In genomic region chr5:181192337-181193046, GRCh38 we compare ENCODE assay signal across 9 cellular contexts. TPM values are rescaled to one million over a fixed set of nuclear protein-coding genes. Genes with fewer than 3 reads are reported as not detected.
DNase-seq lines count a peak whose midpoint lies in the region; ATAC-seq and TF ChIP-seq lines count a peak whose summit lies in the region.
"Had no signal": no experiment of that assay in that cellular context is flagged by ENCODE, and none has a peak within 500 bp of the region (broad histone marks: within the 10 kb centered on the region; RNA-seq: fewer than 3 reads in every experiment).

No MANE protein-coding gene starts in this region.

- no peaks in the 10 kb centered on the region for H3K36me3 Mint-ChIP-seq in mesothelial cell of epicardium

- H3K4me3 ChIP-seq in heart right ventricle (peak overlapping the region; percentile 42 to 96 (median 81)), breast epithelium (peak overlapping the region; percentile 73 to 93 (median 86)), uterus (peak overlapping the region; percentile 69 to 72)

- peaks cover 0 to 5% (median 0%) of the 10 kb centered on the region in 7 donors for H3K27me3 ChIP-seq in heart right ventricle
- no peaks in the 10 kb centered on the region for H3K27me3 ChIP-seq in breast epithelium
- H3K27me3 ChIP-seq in uterus = no peaks in the 10 kb centered on the region
- H3K27me3 ChIP-seq in foreskin keratinocyte = no peaks in the 10 kb centered on the region

- no peaks in the 10 kb centered on the region for H3K9me3 Mint-ChIP-seq in mesothelial cell of epicardium

- H3K4me1 ChIP-seq in heart right ventricle (peaks cover 3 to 48% (median 24%) of the 10 kb centered on the region in 9 donors), breast epithelium (peaks cover 0 to 7% of the 10 kb centered on the region in 2 donors), uterus (no peaks in the 10 kb centered on the region), foreskin keratinocyte (no peaks in the 10 kb centered on the region)

- peak overlapping the region; percentile 99 for H3K4me3 Mint-ChIP-seq in mesothelial cell of epicardium

- H3K27me3 Mint-ChIP-seq in mesothelial cell of epicardium (ENCODE audit: low read depth) = peaks cover 3% of the 10 kb centered on the region

- WGBS in heart right ventricle, 2 donors = 53 to 57% methylated on average over 12 of the region's 12 CpGs

- peaks cover 22% of the 10 kb centered on the region for H3K4me1 Mint-ChIP-seq in mesothelial cell of epicardium

- no peak for TF ChIP-seq CTCF in heart right ventricle (IDR thresholded peaks at IDR 0.05)
- TF ChIP-seq CTCF in breast epithelium (IDR thresholded peaks at IDR 0.05) = no peak
- TF ChIP-seq CTCF in mesothelial cell of epicardium (IDR thresholded peaks at IDR 0.05; ENCODE audit: unreplicated experiment) = no peak
- no peak for TF ChIP-seq CTCF in uterus (IDR thresholded peaks at IDR 0.05)
- TF ChIP-seq CTCF in foreskin keratinocyte (conservative IDR thresholded peaks at IDR 0.05) = no peak

- TF ChIP-seq POLR2A in breast epithelium (IDR thresholded peaks at IDR 0.05) = no peak
- TF ChIP-seq POLR2A in uterus (IDR thresholded peaks at IDR 0.05) = no peak

- intact Hi-C loops in heart right ventricle (cut with DNase I) = loop anchor here in 3 of 10 donors (1.0 to 5.0 kb wide), 3 partner anchors 10 to 70 kb away; partner anchors contain the start of genes TRIM41 (in 1 of the 3) and TRIM52 (in 1 of the 3)
- intact Hi-C loops in Right ventricle myocardium inferior (cut with DNase I) = no loop called here
- intact Hi-C loops in breast epithelium (cut with DNase I; ENCODE audit: low total_unique reads) = loop anchor here (10.0 kb wide), 1 partner anchor 52 kb away; the partner anchor contains the start of gene RACK1
- intact Hi-C loops in uterus (cut with DNase I; ENCODE audit: low total_unique reads) = no loop called here

- peak overlapping the region; percentile 90 for H3K27ac Mint-ChIP-seq in mesothelial cell of epicardium

- H3K36me3 ChIP-seq in heart right ventricle (no peaks in the 10 kb centered on the region), breast epithelium (no peaks in the 10 kb centered on the region), uterus (no peaks in the 10 kb centered on the region)

- no peaks in the 10 kb centered on the region for H3K9me3 ChIP-seq in heart right ventricle
- no peaks in the 10 kb centered on the region for H3K9me3 ChIP-seq in breast epithelium
- no peaks in the 10 kb centered on the region for H3K9me3 ChIP-seq in uterus

- H3K27ac ChIP-seq in heart right ventricle (peak overlapping the region; percentile 84 to 96 (median 92)), breast epithelium (peak overlapping the region; percentile 94), uterus (peak overlapping the region; percentile 92 to 93), foreskin keratinocyte (no peak overlapping the region)

- ATAC-seq in heart right ventricle (no peak), Right ventricle myocardium inferior (no peak), foreskin keratinocyte (no peak)

- DNase-seq in heart right ventricle (no peak), Right ventricle myocardium inferior (ENCODE audit: missing footprints) (no peak), breast epithelium (ENCODE audit: low spot score in 2 of 2) (no peak), mesothelial cell of epicardium (ENCODE audit: low spot score in 2 of 2, unreplicated experiment in 2 of 2) (no peak), uterus (no peak), foreskin keratinocyte (no peak), cortex of kidney (lab: John Stamatoyannopoulos, UW) (no peak)
- no peak for DNase-seq in activated CD4-positive, CD25-positive, alpha-beta regulatory T cell treated with anti-CD3 and anti-CD28 coated beads, Interleukin-2, amount 50 U/mL, for 72 hours
- DNase-seq: NCI-H1417 had no signal

RNA-seq across cellular contexts. Expression of gene TRIM7, which starts 12.5 kb away (rescaled TPM):
- total RNA-seq in heart right ventricle = 1 to 10 TPM; 4.4 to 9.5 (median 6.0) TPM
- 10 to 100 TPM in 1 of 2 donors, 1 to 10 TPM in 1; 3.9 to 30.8 TPM for polyA plus RNA-seq in heart right ventricle
- total RNA-seq in Right ventricle myocardium inferior = 14.4 TPM
- total RNA-seq in breast epithelium = 1 to 10 TPM in 2 of 3 donors, under 1 TPM in 1; 0.29 to 5.4 (median 5.2) TPM
- total RNA-seq in mesothelial cell of epicardium = 0.57 to 0.72 TPM (median 0.62 TPM) in 3 replicates
- 1 to 10 TPM; 1.2 to 7.7 (median 1.6) TPM for total RNA-seq in uterus
- 33.3 and 37.6 TPM in 2 replicates for total RNA-seq in foreskin keratinocyte
- polyA plus RNA-seq in foreskin keratinocyte = 36.7 and 39.0 TPM in 2 replicates

RNA-seq across cellular contexts. Expression of gene TRIM41, which starts 30.6 kb away (rescaled TPM):
- total RNA-seq in heart right ventricle (10 to 100 TPM; 17.3 to 28.2 (median 26.0) TPM), Right ventricle myocardium inferior (20.9 TPM), breast epithelium (10 to 100 TPM; 14.1 to 16.0 (median 15.1) TPM), mesothelial cell of epicardium (27.9 to 28.1 TPM (median 27.9 TPM) in 3 replicates), uterus (10 to 100 TPM in 2 of 4 donors, 1 to 10 TPM in 2; 4.7 to 18.8 (median 12.2) TPM), foreskin keratinocyte (17.5 and 17.9 TPM in 2 replicates)
- polyA plus RNA-seq in heart right ventricle (10 to 100 TPM; 12.1 to 20.5 TPM), foreskin keratinocyte (15.6 and 17.3 TPM in 2 replicates)

RNA-seq across cellular contexts. Expression of gene OR2V2, which starts 45.1 kb away (rescaled TPM):
- total RNA-seq in heart right ventricle (not detected), Right ventricle myocardium inferior (not detected), breast epithelium (not detected), mesothelial cell of epicardium (not detected in 3 replicates), uterus (not detected), foreskin keratinocyte (not detected in 2 replicates)
- polyA plus RNA-seq in heart right ventricle (not detected), foreskin keratinocyte (not detected in 2 replicates)

RNA-seq across cellular contexts. Expression of gene RACK1, which starts 51.2 kb away (rescaled TPM):
- total RNA-seq in heart right ventricle (100 to 1,000 TPM; 581 to 916 (median 631) TPM), Right ventricle myocardium inferior (693 TPM), breast epithelium (1,000 to 10,000 TPM; 2,096 to 2,842 (median 2,553) TPM), mesothelial cell of epicardium (2,008 to 2,083 TPM (median 2,030 TPM) in 3 replicates), uterus (1,000 to 10,000 TPM; 1,656 to 5,035 (median 2,557) TPM), foreskin keratinocyte (3,025 and 3,078 TPM in 2 replicates)
- polyA plus RNA-seq in heart right ventricle (1,000 to 10,000 TPM; 1,025 to 2,221 TPM), foreskin keratinocyte (2,685 and 2,690 TPM in 2 replicates)
